ENCODE assay signal across 1 cellular context in genomic region chr5:1038417-1039209, GRCh38.
TF ChIP-seq lines count a peak whose summit lies in the region.

No MANE protein-coding gene starts in this region.

TF ChIP-seq in GM23338, 12 proteins besides CTCF, POLR2A, EP300 and RAD21 (continued from another document):
- TF ChIP-seq ZNF462 (CRISPR knock-in tag; IDR thresholded peaks at IDR 0.05): no peak
- TF ChIP-seq NANOG (IDR thresholded peaks at IDR 0.05; ENCODE audit: borderline replicate concordance): no peak
